In the genomic region with DNA sequence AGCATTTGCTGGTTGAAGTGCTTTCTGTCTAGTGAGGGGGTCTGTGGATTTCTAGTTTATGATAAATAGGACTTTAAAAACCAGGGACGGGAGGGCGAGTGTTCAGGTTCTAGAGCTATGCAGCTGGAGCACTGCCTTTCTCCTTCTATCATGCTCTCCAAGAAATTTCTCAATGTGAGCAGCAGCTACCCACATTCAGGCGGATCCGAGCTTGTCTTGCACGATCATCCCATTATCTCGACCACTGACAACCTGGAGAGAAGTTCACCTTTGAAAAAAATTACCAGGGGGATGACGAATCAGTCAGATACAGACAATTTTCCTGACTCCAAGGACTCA, we compare ENCODE assay signal across 9 cellular contexts. TPM values are rescaled to one million over a fixed set of nuclear protein-coding genes. Genes with fewer than 3 reads are reported as not detected.
A peak's percentile ranks its signal among the peaks of the same experiment; 100 is the strongest.
DNase-seq lines count a peak whose midpoint lies in the region; ATAC-seq and TF ChIP-seq lines count a peak whose summit lies in the region.
"Had no signal": no experiment of that assay in that cellular context is flagged by ENCODE, and none has a peak within 500 bp of the region (broad histone marks: within the 10 kb centered on the region; RNA-seq: fewer than 3 reads in every experiment).

A gene (plus strand): TSS at position 4 of the 339 bp plus-strand sequence. CDS start 114 bp downstream, at position 118.

- no peak for TF ChIP-seq CTCF in OCI-LY1 (IDR thresholded peaks at IDR 0.05; ENCODE audit: low read length)
- TF ChIP-seq CTCF in psoas muscle (IDR thresholded peaks at IDR 0.05): no peak

- peaks cover 6% of the 10 kb centered on the region for H3K36me3 ChIP-seq in OCI-LY1 (ENCODE audit: insufficient read depth, low read length)
- H3K36me3 ChIP-seq in duodenal mucosa (ENCODE audit: control insufficient read depth in 1 of 2, insufficient read depth in 2 of 2, low read length in 2 of 2): peaks cover 0 to 3% of the 10 kb centered on the region in 2 donors
- no peaks in the 10 kb centered on the region for H3K36me3 ChIP-seq in psoas muscle (ENCODE audit: insufficient read depth in 1 of 2, low read depth in 1 of 2)

- intact Hi-C loops in psoas muscle (cut with DNase I): no loop called here

- H3K27ac ChIP-seq in OCI-LY1 (ENCODE audit: low read depth, low read length, poor library complexity, severe bottlenecking) (no peak within 1 kb of the TSS), duodenal mucosa (ENCODE audit: low read depth, low read length) (no peak within 1 kb of the TSS), psoas muscle (no peak within 1 kb of the TSS), caudate nucleus (ENCODE audit: low read depth, low read length) (no peak within 1 kb of the TSS)

- peak; percentile 36 for DNase-seq in NCI-H146 (lab: John Stamatoyannopoulos, UW)
- DNase-seq in NCI-H146 treated with DMSO at 0.1 percent for 48 hours (lab: John Stamatoyannopoulos, UW; ENCODE audit: unreplicated experiment): no peak
- no peak for DNase-seq in psoas muscle
- no peak for DNase-seq in caudate nucleus (lab: John Stamatoyannopoulos, UW)
- DNase-seq in SHP77 (lab: John Stamatoyannopoulos, UW): no peak
- no peak for DNase-seq in stimulated activated CD8-positive, alpha-beta memory T cell treated with anti-CD3 and anti-CD28 coated beads, Interleukin-4, amount 100 ng/mL, for 48 hours
- DNase-seq: kidney glomerular epithelial cell had no signal

- WGBS in psoas muscle, 3 donors: 7 to 9% (median 8%) methylated on average over 7 of the region's 7 CpGs

- no peaks in the 10 kb centered on the region for H3K27me3 ChIP-seq in OCI-LY1 (ENCODE audit: insufficient read depth, low read length)
- peaks cover 69 to 78% of the 10 kb centered on the region in 2 donors for H3K27me3 ChIP-seq in duodenal mucosa (ENCODE audit: control insufficient read depth in 1 of 2, insufficient read depth in 2 of 2, low read length in 2 of 2)
- H3K27me3 ChIP-seq in psoas muscle (ENCODE audit: insufficient read depth in 3 of 3, low read length in 2 of 3): peaks cover 7 to 73% (median 36%) of the 10 kb centered on the region in 3 donors

- no peak within 1 kb of the TSS for H3K9ac ChIP-seq in OCI-LY1 (ENCODE audit: low read length)
- no peak within 1 kb of the TSS for H3K9ac ChIP-seq in duodenal mucosa (ENCODE audit: low read depth in 1 of 2, low read length in 2 of 2)

- H3K9me3 ChIP-seq in OCI-LY1 (ENCODE audit: low read length) (no peaks in the 10 kb centered on the region), duodenal mucosa (ENCODE audit: control insufficient read depth in 1 of 2, low read length in 2 of 2) (no peaks in the 10 kb centered on the region), psoas muscle (no peaks in the 10 kb centered on the region)

- no peaks in the 10 kb centered on the region for H3K79me2 ChIP-seq in OCI-LY1 (ENCODE audit: insufficient read depth, low read length)

- no peaks in the 10 kb centered on the region for H3K9me2 ChIP-seq in OCI-LY1 (ENCODE audit: low read depth, low read length)

- peaks cover 23% of the 10 kb centered on the region for H3K4me1 ChIP-seq in OCI-LY1 (ENCODE audit: insufficient read depth, low read length, severe bottlenecking)
- H3K4me1 ChIP-seq in duodenal mucosa (ENCODE audit: control insufficient read depth in 1 of 2, insufficient read depth in 2 of 2, low read length in 2 of 2): peaks cover 23 to 28% of the 10 kb centered on the region in 2 donors
- H3K4me1 ChIP-seq in psoas muscle: peaks cover 14% of the 10 kb centered on the region

- peak within 1 kb of the TSS; percentile 52 for H3K4me3 ChIP-seq in OCI-LY1 (ENCODE audit: low read depth, low read length, poor library complexity, severe bottlenecking)
- peak within 1 kb of the TSS; percentile 62 to 63 for H3K4me3 ChIP-seq in duodenal mucosa (ENCODE audit: low read depth in 1 of 2, low read length in 2 of 2)
- H3K4me3 ChIP-seq in psoas muscle: peak within 1 kb of the TSS; percentile 67

- no peak within 1 kb of the TSS for H2AFZ ChIP-seq in OCI-LY1 (ENCODE audit: low read length)

- no peaks in the 10 kb centered on the region for H3F3A ChIP-seq in OCI-LY1 (ENCODE audit: insufficient read depth, low read length)

- ATAC-seq in psoas muscle: no peak

- H3K4me2 ChIP-seq in OCI-LY1 (ENCODE audit: low read length): peak within 1 kb of the TSS; percentile 58

- no peaks in the 10 kb centered on the region for H4K20me1 ChIP-seq in OCI-LY1 (ENCODE audit: insufficient read depth, low read length)

RNA-seq across cellular contexts. Expression of the gene that starts here (rescaled TPM):
- total RNA-seq in psoas muscle: not detected
- polyA plus RNA-seq in psoas muscle: under 1 TPM in 2 of 3 donors, not detected in 1; 0.01 to 0.12 TPM
